In genomic region chr1:41662656-41663437, GRCh38 we compare ENCODE assay signal across 8 cellular contexts.
DNase-seq lines count a peak whose midpoint lies in the region; ATAC-seq, FAIRE-seq and TF ChIP-seq lines count a peak whose summit lies in the region.

No MANE protein-coding gene starts in this region.

- peak; percentile 38; the same call in 1 of the 2 replicates for TF ChIP-seq POLR2A in GM12892 (IDR thresholded peaks at IDR 0.05; ENCODE audit: low read depth, low read length)

- H3K4me3 ChIP-seq in H7 (ENCODE audit: insufficient read depth, low read depth, low read length) (peak overlapping the region; percentile 52), left ventricle myocardium inferior (peak overlapping the region; percentile 80), psoas muscle (peak overlapping the region; percentile 77)

- H3K9me3 ChIP-seq in left ventricle myocardium inferior (replicated peaks) (no peaks in the 10 kb centered on the region), psoas muscle (no peaks in the 10 kb centered on the region)

- DNase-seq in GM12892 (ENCODE audit: insufficient read length) (peak; percentile 54), H7 (peak; percentile 88), NCI-H345 treated with DMSO at 0.1 percent for 48 hours (lab: John Stamatoyannopoulos, UW; ENCODE audit: unreplicated experiment) (peak; percentile 29), left ventricle myocardium inferior (peak; percentile 47), psoas muscle (peak; percentile 70 to 78), NCI-H446 treated with DMSO at 0.1 percent for 48 hours (lab: John Stamatoyannopoulos, UW) (no peak), middle frontal gyrus (ENCODE audit: extremely low spot score, low spot score) (no peak)
- peak; percentile 52 for DNase-seq in activated naive CD4-positive, alpha-beta T cell treated with anti-CD3 and anti-CD28 coated beads, Interleukin-2, amount 50 U/mL, for 16 hours

- no peak for TF ChIP-seq CTCF in left ventricle myocardium inferior (IDR thresholded peaks at IDR 0.05; ENCODE audit: borderline replicate concordance)
- no peak for TF ChIP-seq CTCF in psoas muscle (IDR thresholded peaks at IDR 0.05)

- peak overlapping the region; percentile 92 for H3K27ac ChIP-seq in left ventricle myocardium inferior (replicated peaks)
- H3K27ac ChIP-seq in psoas muscle, result peak overlapping the region; percentile 88

- peak; percentile 57 to 78 (median 64) for ATAC-seq in psoas muscle

- intact Hi-C loops in left ventricle myocardium inferior (cut with micrococcal nuclease), result no loop called here
- intact Hi-C loops in psoas muscle (cut with DNase I), result no loop called here

- H3K27me3 ChIP-seq in H7 (ENCODE audit: control insufficient read depth, insufficient read depth, low read length) (peaks cover 26% of the 10 kb centered on the region), left ventricle myocardium inferior (ENCODE audit: low read depth) (no peaks in the 10 kb centered on the region), psoas muscle (ENCODE audit: insufficient read depth in 3 of 3, low read length in 2 of 3) (no peaks in the 10 kb centered on the region)

- H3K4me1 ChIP-seq in left ventricle myocardium inferior (peaks cover 32% of the 10 kb centered on the region), psoas muscle (peaks cover 17% of the 10 kb centered on the region)

- WGBS in psoas muscle, 3 donors, result 21 to 52% (median 34%) methylated on average over 19 to 41 of the region's 41 CpGs

- FAIRE-seq in GM12892 (lab: Jason Lieb, UNC), result peak; percentile 53

- no peaks in the 10 kb centered on the region for H3K36me3 ChIP-seq in H7 (replicated peaks; ENCODE audit: control insufficient read depth, insufficient read depth, low read length)
- H3K36me3 ChIP-seq in left ventricle myocardium inferior, result no peaks in the 10 kb centered on the region
- H3K36me3 ChIP-seq in psoas muscle (ENCODE audit: insufficient read depth in 1 of 2, low read depth in 1 of 2), result no peaks in the 10 kb centered on the region

Comparison
In these comparisons a context has a peak if more than half of its experiments do, and no peak if none do; other contexts are left out.
1. DNase-seq: peak in GM12892 (single experiment), H7 (single experiment), NCI-H345 treated with DMSO at 0.1 percent for 48 hours (single experiment), activated naive CD4-positive, alpha-beta T cell treated with anti-CD3 and anti-CD28 coated beads, Interleukin-2, amount 50 U/mL, for 16 hours (single experiment), left ventricle myocardium inferior (single experiment) and psoas muscle (2 of 2); none in NCI-H446 treated with DMSO at 0.1 percent for 48 hours (single experiment) and middle frontal gyrus (single experiment).
2. Peak in every context shown above with its lines, with median percentiles within 50 percentile points of each other: H3K4me3 ChIP-seq.